10 cellular contexts compared by ENCODE assay signal in genomic region chr6:137728386-137729349, GRCh38.
A peak's percentile ranks its signal among the peaks of the same experiment; 100 is the strongest.
DNase-seq lines count a peak whose midpoint lies in the region; ATAC-seq and TF ChIP-seq lines count a peak whose summit lies in the region.
"Had no signal": no experiment of that assay in that cellular context is flagged by ENCODE, and none has a peak within 500 bp of the region (broad histone marks: within the 10 kb centered on the region; RNA-seq: fewer than 3 reads in every experiment).

No MANE protein-coding gene starts in this region.

- intact Hi-C loops in Right ventricle myocardium inferior (cut with DNase I) (no loop called here), cardiac septum (cut with DNase I) (no loop called here), left lung (cut with DNase I) (no loop called here)

- H3K27me3 ChIP-seq in left lung: no peaks in the 10 kb centered on the region
- H3K27me3 ChIP-seq: tibial nerve had no signal

- peaks cover 0 to 73% of the 10 kb centered on the region in 2 donors for H3K4me1 ChIP-seq in left lung

- no peaks in the 10 kb centered on the region for H3K9me3 ChIP-seq in left lung
- H3K9me3 ChIP-seq: tibial nerve had no signal

- peak; percentile 78 for ATAC-seq in Right ventricle myocardium inferior
- ATAC-seq in left lung: peak; percentile 36
- no peak for ATAC-seq in GM21447 (IDR thresholded peaks at IDR 0.05; ENCODE audit: unreplicated experiment)
- ATAC-seq in HG02610 (IDR thresholded peaks at IDR 0.05; ENCODE audit: unreplicated experiment): no peak

- TF ChIP-seq CTCF in choroid plexus epithelial cell (conservative IDR thresholded peaks at IDR 0.05; ENCODE audit: low read depth, low read length) (no peak), left lung (IDR thresholded peaks at IDR 0.05) (no peak), chondrocyte (IDR thresholded peaks at IDR 0.05) (no peak)

- DNase-seq in Right ventricle myocardium inferior (ENCODE audit: missing footprints): no peak
- DNase-seq in cardiac septum (ENCODE audit: low spot score): no peak
- DNase-seq in choroid plexus epithelial cell (ENCODE audit: low read depth): peak; percentile 87
- no peak for DNase-seq in left lung
- DNase-seq in ecto neural progenitor cell (ENCODE audit: low spot score): no peak
- no peak for DNase-seq in chondrocyte (ENCODE audit: low spot score)
- DNase-seq: NCI-H2029 had no signal

- no peaks in the 10 kb centered on the region for H3K27me3 Mint-ChIP-seq in chondrocyte (ENCODE audit: low read depth)

- no peaks in the 10 kb centered on the region for H3K9me3 Mint-ChIP-seq in chondrocyte (ENCODE audit: low read depth)

- H3K36me3 ChIP-seq in left lung: no peaks in the 10 kb centered on the region
- H3K36me3 ChIP-seq: tibial nerve had no signal

- H3K36me3 Mint-ChIP-seq in chondrocyte (ENCODE audit: low read depth): no peaks in the 10 kb centered on the region

- no peak overlapping the region for H3K4me3 Mint-ChIP-seq in chondrocyte (ENCODE audit: unreplicated experiment)

- H3K27ac ChIP-seq in left lung: peak overlapping the region in 1 of 2 donors; percentile 70
- H3K27ac ChIP-seq: tibial nerve had no signal

- no peak overlapping the region for H3K27ac Mint-ChIP-seq in chondrocyte (ENCODE audit: unreplicated experiment)

- H3K4me3 ChIP-seq in choroid plexus epithelial cell (ENCODE audit: low read depth, low read length) (no peak overlapping the region), left lung (no peak overlapping the region)
- H3K4me3 ChIP-seq: tibial nerve had no signal

- peaks cover 15% of the 10 kb centered on the region for H3K4me1 Mint-ChIP-seq in chondrocyte (ENCODE audit: low read depth)

Comparison
In these comparisons a context has a peak if more than half of its experiments do, and no peak if none do; other contexts are left out.
1. ATAC-seq: peak in Right ventricle myocardium inferior (single experiment) and left lung (single experiment); none in GM21447 (single experiment) and HG02610 (single experiment).